2 cellular contexts compared by ENCODE assay signal in the genomic region with DNA sequence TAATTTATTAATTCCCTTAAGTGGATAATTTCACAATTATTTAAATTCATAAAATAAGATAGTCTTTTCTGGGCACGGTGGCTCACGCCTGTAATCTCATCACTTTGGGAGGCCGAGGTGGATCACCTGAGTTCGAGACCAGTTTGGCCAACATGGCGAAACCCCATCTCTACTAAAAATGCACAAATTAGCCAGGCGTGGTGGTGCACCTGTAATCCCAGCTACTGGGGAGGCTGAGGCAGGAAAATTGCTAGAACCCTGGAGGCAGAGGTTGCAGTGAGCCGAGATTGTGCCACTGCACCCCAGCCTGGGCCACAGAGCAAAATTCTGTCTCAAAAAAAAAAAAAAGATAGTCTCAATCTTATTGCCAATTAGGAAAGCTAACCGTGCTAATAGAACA.
TF ChIP-seq lines count a peak whose summit lies in the region.

No MANE protein-coding gene starts in this region.

TF ChIP-seq in K562, 482 proteins besides CTCF, POLR2A, EP300 and RAD21:
- TF ChIP-seq CXXC5 (CRISPR knock-in tag; IDR thresholded peaks at IDR 0.05) (0 out of 2 replicates have a peak, but pooled peaks have one; percentile 34), SMAD4 (CRISPR knock-in tag; conservative IDR thresholded peaks at IDR 0.05) (0 out of 2 replicates have a peak, but pooled peaks have one; percentile 51), PRPF4 (IDR thresholded peaks at IDR 0.05; ENCODE audit: insufficient read depth, low read depth, low read length, poor library complexity, severe bottlenecking) (peak; percentile 19), ZNF639 (CRISPR knock-in tag; conservative IDR thresholded peaks at IDR 0.05 in 1 of 2, IDR thresholded peaks at IDR 0.05 in 1 of 2) (0 out of 4 replicates have a peak, but pooled peaks of 1 of the 2 experiments have one; percentile 33), MLLT1 (IDR thresholded peaks at IDR 0.05) (peak in 1 of 2 experiments; percentile 77; a peak in 2 of 4 replicates), NFRKB (IDR thresholded peaks at IDR 0.05; ENCODE audit: low read depth) (0 out of 2 replicates have a peak, but pooled peaks have one; percentile 6)
TF ChIP-seq in K562: peak in this region for 6; not testable (repeated sequence) for 476.

TF ChIP-seq in HepG2, 621 proteins besides CTCF, POLR2A, EP300 and RAD21:
- TF ChIP-seq ZNF687 (CRISPR knock-in tag; IDR thresholded peaks at IDR 0.05) (peak; percentile 25; the same call in 1 of the 2 replicates), ZNF501 (CRISPR knock-in tag; IDR thresholded peaks at IDR 0.05) (peak; percentile 51; the same call in 1 of the 2 replicates), ZNF460 (CRISPR knock-in tag; IDR thresholded peaks at IDR 0.05; ENCODE audit: borderline replicate concordance) (peak; percentile 16; the same call in 1 of the 2 replicates), ZBTB38 (CRISPR knock-in tag; IDR thresholded peaks at IDR 0.05) (0 out of 2 replicates have a peak, but pooled peaks have one; percentile 17), GABPB1 (CRISPR knock-in tag; IDR thresholded peaks at IDR 0.05) (peak; percentile 22; the same call in 1 of the 2 replicates)
